15 cellular contexts compared by ENCODE assay signal in the genomic region with DNA sequence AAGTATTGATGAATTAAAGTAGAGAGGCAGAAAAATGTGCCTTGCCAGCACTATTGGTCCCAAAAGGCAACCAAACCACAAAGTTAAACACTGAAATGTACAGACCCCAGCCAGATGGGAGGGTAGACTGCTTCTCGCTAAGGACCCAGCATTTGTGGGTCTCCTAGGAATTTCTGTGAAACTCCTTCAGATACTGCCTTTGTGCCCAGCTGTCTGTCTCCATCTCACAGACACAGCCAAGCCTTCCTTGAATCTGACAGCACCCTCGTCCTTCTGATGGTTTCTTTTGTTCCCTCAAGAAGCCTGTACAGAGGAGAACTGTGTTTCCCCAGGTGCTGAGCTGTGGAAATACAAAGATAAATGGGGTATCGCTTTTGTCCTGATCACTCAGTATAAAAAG.
"Had no signal": no experiment of that assay in that cellular context is flagged by ENCODE, and none has a peak within 500 bp of the region (broad histone marks: within the 10 kb centered on the region; RNA-seq: fewer than 3 reads in every experiment).

No MANE protein-coding gene starts in this region.

- H3K27me3 ChIP-seq: colonic mucosa, hepatocyte, pancreas, thyroid gland, uterus had no signal

- H3K4me1 ChIP-seq: uterus had no signal

- ATAC-seq: esophagus mucosa, pancreas, sciatic nerve had no signal

- DNase-seq: activated naive CD4-positive, alpha-beta T cell treated with anti-CD3 and anti-CD28 coated beads, Interleukin-2, amount 10 ng/mL, durations not matched to agents 7 days and 5 days; activated T-cell treated with anti-CD3 and anti-CD28 coated beads for 4 hours; caudate nucleus; colonic mucosa; islet precursor cell; midbrain; naive B cell; pancreas; thyroid gland; uterus had no signal

- H3K27ac Mint-ChIP-seq: T-helper 2 cell treated with Interferon-gamma antibody and Interleukin-4, amounts not matched to agents 5 μg/mL and 100 μg/mL, for 36 hours had no signal

- H3K36me3 Mint-ChIP-seq: naive B cell had no signal

- H3K4me2 ChIP-seq: hepatocyte had no signal

- H3K9me3 Mint-ChIP-seq: activated naive CD4-positive, alpha-beta T cell treated with anti-CD3 and anti-CD28 coated beads, Interleukin-2, amount 10 ng/mL, durations not matched to agents 7 days and 5 days; naive B cell; T-helper 2 cell treated with Interferon-gamma antibody and Interleukin-4, amounts not matched to agents 5 μg/mL and 100 μg/mL, for 36 hours had no signal

- H3K27ac ChIP-seq: colonic mucosa, pancreas, uterus had no signal

- H3K4me3 ChIP-seq: colonic mucosa, hepatocyte, lung, pancreas, thyroid gland, uterus had no signal

- H3K4me3 Mint-ChIP-seq: activated naive CD4-positive, alpha-beta T cell treated with anti-CD3 and anti-CD28 coated beads, Interleukin-2, amount 10 ng/mL, durations not matched to agents 7 days and 5 days; T-helper 2 cell treated with Interferon-gamma antibody and Interleukin-4, amounts not matched to agents 5 μg/mL and 100 μg/mL, for 36 hours had no signal

- H3K36me3 ChIP-seq: colonic mucosa, pancreas, thyroid gland, uterus had no signal

- H3K9me3 ChIP-seq: colonic mucosa, pancreas, thyroid gland, uterus had no signal

- H3K27me3 Mint-ChIP-seq: activated naive CD4-positive, alpha-beta T cell treated with anti-CD3 and anti-CD28 coated beads, Interleukin-2, amount 10 ng/mL, durations not matched to agents 7 days and 5 days; naive B cell had no signal
